8 cellular contexts compared by ENCODE assay signal in genomic region chr12:66234722-66235625, GRCh38. TPM values are rescaled to one million over a fixed set of nuclear protein-coding genes. Genes with fewer than 3 reads are reported as not detected.
DNase-seq lines count a peak whose midpoint lies in the region; ATAC-seq and TF ChIP-seq lines count a peak whose summit lies in the region.
"Not testable (repeated sequence)": the region's sequence is repeated elsewhere in the genome, so short reads cannot be mapped to it uniquely, and the experiment has no call there.

No MANE protein-coding gene starts in this region.

- intact Hi-C loops in naive thymus-derived CD4-positive, alpha-beta T cell (cut with micrococcal nuclease): loop anchor here (2.0 to 5.0 kb wide), 3 partner anchors 43 to 68 kb away; partner anchors contain the start of gene TMBIM4 (in 2 of the 2)
- intact Hi-C loops in stomach (cut with DNase I; ENCODE audit: low total_unique reads): loop anchor here (10.0 kb wide), 1 partner anchor 90 kb away; no protein-coding TSS in a partner anchor

- peaks cover 11% of the 10 kb centered on the region; the same call in 1 of the 2 replicates for H3K27me3 ChIP-seq in SK-N-SH (ENCODE audit: insufficient read depth)
- peaks cover 56% of the 10 kb centered on the region for H3K27me3 ChIP-seq in foreskin keratinocyte
- H3K27me3 ChIP-seq in naive thymus-derived CD4-positive, alpha-beta T cell (ENCODE audit: control insufficient read depth in 2 of 2, insufficient read depth in 2 of 2, low read length in 2 of 2); stomach: not testable (repeated sequence)

- H3K4me3 ChIP-seq in SK-N-SH (ENCODE audit: low read depth in 2 of 2, low read length in 1 of 2) (peak overlapping the region; percentile 50 to 57; a peak in 3 of 4 replicates), stomach (peak overlapping the region; percentile 43 to 53 (median 48))
- not testable (repeated sequence) for H3K4me3 ChIP-seq in naive thymus-derived CD4-positive, alpha-beta T cell (ENCODE audit: low read length)

- not testable (repeated sequence) for H4K20me1 ChIP-seq in SK-N-SH (ENCODE audit: insufficient read depth)

- not testable (repeated sequence) for TF ChIP-seq POLR2A in stomach (IDR thresholded peaks at IDR 0.05)

- H3K36me3 Mint-ChIP-seq in IgD-negative memory B cell; activated naive CD4-positive, alpha-beta T cell treated with anti-CD3 and anti-CD28 coated beads, Interleukin-2, amount 50 U/mL, for 24 hours; naive thymus-derived CD4-positive, alpha-beta T cell: not testable (repeated sequence)

- H3K9me2 ChIP-seq in SK-N-SH: not testable (repeated sequence)

- TF ChIP-seq CTCF in SK-N-SH (IDR thresholded peaks at IDR 0.05); stomach (IDR thresholded peaks at IDR 0.05): not testable (repeated sequence)
- peak; percentile 22 for TF ChIP-seq CTCF in foreskin keratinocyte (conservative IDR thresholded peaks at IDR 0.05)

- H3K4me1 Mint-ChIP-seq in IgD-negative memory B cell: peaks cover 5 to 18% (median 16%) of the 10 kb centered on the region in 3 donors
- not testable (repeated sequence) for H3K4me1 Mint-ChIP-seq in activated naive CD4-positive, alpha-beta T cell treated with anti-CD3 and anti-CD28 coated beads, Interleukin-2, amount 50 U/mL, for 24 hours; naive thymus-derived CD4-positive, alpha-beta T cell

- H3K27ac Mint-ChIP-seq in IgD-negative memory B cell: peak overlapping the region in 2 of 3 donors; percentile 31 to 80
- H3K27ac Mint-ChIP-seq in activated naive CD4-positive, alpha-beta T cell treated with anti-CD3 and anti-CD28 coated beads, Interleukin-2, amount 50 U/mL, for 24 hours; naive thymus-derived CD4-positive, alpha-beta T cell: not testable (repeated sequence)

- H3K9ac ChIP-seq in ES-I3 (ENCODE audit: low read depth, low read length) (peak overlapping the region; percentile 65), SK-N-SH (peak overlapping the region; percentile 35; the same call in 1 of the 2 replicates)

- H3K79me2 ChIP-seq in SK-N-SH (ENCODE audit: insufficient read depth): not testable (repeated sequence)

- TF ChIP-seq EP300 in SK-N-SH (IDR thresholded peaks at IDR 0.05; ENCODE audit: borderline replicate concordance in 1 of 2, low read depth in 1 of 2, low read length in 1 of 2); stomach (IDR thresholded peaks at IDR 0.05): not testable (repeated sequence)

- peak; percentile 65 for ATAC-seq in GM21825 (IDR thresholded peaks at IDR 0.05; ENCODE audit: unreplicated experiment)
- ATAC-seq in foreskin keratinocyte: peak; percentile 72
- peak; percentile 80 for ATAC-seq in naive thymus-derived CD4-positive, alpha-beta T cell

- CTCF ChIA-PET in SK-N-SH (lab: Yijun Ruan, JAX): interaction anchor here (0.6 to 4.0 kb wide), 9 partner anchors 9 to 104 kb away, joined by 3 to 19 read pairs (median 5); partner anchors contain the start of gene TMBIM4
- CTCF ChIA-PET in naive thymus-derived CD4-positive, alpha-beta T cell (lab: Charles Lee): interaction anchor here (0.7 to 1.6 kb wide), 2 partner anchors 20 to 45 kb away, joined by 3 read pairs; no protein-coding TSS in a partner anchor

- not testable (repeated sequence) for H3K9me3 ChIP-seq in ES-I3 (ENCODE audit: control insufficient read depth, insufficient read depth, low read length); SK-N-SH; naive thymus-derived CD4-positive, alpha-beta T cell (ENCODE audit: control insufficient read depth in 2 of 3, low read length in 3 of 3); stomach

- peak overlapping the region; percentile 74 for H2AFZ ChIP-seq in SK-N-SH (ENCODE audit: low read depth)

- H3F3A ChIP-seq in SK-N-SH (replicated peaks; ENCODE audit: insufficient read depth): not testable (repeated sequence)

- H3K4me2 ChIP-seq in SK-N-SH: peak overlapping the region; percentile 63

- H3K9me3 Mint-ChIP-seq in IgD-negative memory B cell; activated naive CD4-positive, alpha-beta T cell treated with anti-CD3 and anti-CD28 coated beads, Interleukin-2, amount 50 U/mL, for 24 hours; naive thymus-derived CD4-positive, alpha-beta T cell: not testable (repeated sequence)

- DNase-seq in SK-N-SH (peak; percentile 86), stomach (peak; percentile 52)
- DNase-seq in foreskin keratinocyte: not testable (repeated sequence)
- peak in 8 of 9 donors; percentile 4 to 44 (median 19) for DNase-seq in naive thymus-derived CD4-positive, alpha-beta T cell

- TF ChIP-seq RAD21 in SK-N-SH (IDR thresholded peaks at IDR 0.05; ENCODE audit: low read length): not testable (repeated sequence)

- H3K27me3 Mint-ChIP-seq in IgD-negative memory B cell: not testable (repeated sequence)
- H3K27me3 Mint-ChIP-seq in activated naive CD4-positive, alpha-beta T cell treated with anti-CD3 and anti-CD28 coated beads, Interleukin-2, amount 50 U/mL, for 24 hours: peaks cover 24% of the 10 kb centered on the region
- H3K27me3 Mint-ChIP-seq in naive thymus-derived CD4-positive, alpha-beta T cell: peaks cover 28 to 54% (median 32%) of the 10 kb centered on the region in 5 donors

- not testable (repeated sequence) for H3K4me1 ChIP-seq in ES-I3 (ENCODE audit: insufficient read depth, low read length); SK-N-SH (ENCODE audit: control insufficient read depth in 1 of 2, insufficient read depth in 2 of 2, low read depth in 1 of 2, low read length in 1 of 2); foreskin keratinocyte; naive thymus-derived CD4-positive, alpha-beta T cell (ENCODE audit: control insufficient read depth in 2 of 2, insufficient read depth in 2 of 2, low read length in 2 of 2)
- peaks cover 0 to 18% (median 10%) of the 10 kb centered on the region in 4 donors for H3K4me1 ChIP-seq in stomach

- H3K27ac ChIP-seq in SK-N-SH (ENCODE audit: low read depth in 2 of 2, low read length in 1 of 2); foreskin keratinocyte; naive thymus-derived CD4-positive, alpha-beta T cell (ENCODE audit: low read depth, low read length): not testable (repeated sequence)
- peak overlapping the region; percentile 42 to 79 (median 72) for H3K27ac ChIP-seq in stomach

- not testable (repeated sequence) for H3K36me3 ChIP-seq in ES-I3 (ENCODE audit: insufficient read depth, low read length); SK-N-SH (replicated peaks in 1 of 2; ENCODE audit: control insufficient read depth in 1 of 2, insufficient read depth in 2 of 2, low read length in 1 of 2); naive thymus-derived CD4-positive, alpha-beta T cell (ENCODE audit: control insufficient read depth in 2 of 3, insufficient read depth in 3 of 3, low read length in 3 of 3)
- H3K36me3 ChIP-seq in stomach: peaks cover 0 to 26% (median 10%) of the 10 kb centered on the region in 4 donors

- 9% methylated on average over 29 of the region's 74 CpGs for WGBS in SK-N-SH (ENCODE audit: low lambda C conversion rate)
- WGBS in stomach, 5 donors: 4 to 9% (median 6%) methylated on average over 46 to 74 of the region's 74 CpGs

- POLR2A ChIA-PET in SK-N-SH (lab: Yijun Ruan, JAX): interaction anchor here (1.1 kb wide), 1 partner anchor 65 kb away, joined by 8 read pairs; the partner anchor contains the start of gene TMBIM4
- POLR2A ChIA-PET in naive thymus-derived CD4-positive, alpha-beta T cell (lab: Charles Lee): not testable (repeated sequence)

- H3K4me3 Mint-ChIP-seq in IgD-negative memory B cell: peak overlapping the region; percentile 66 to 88 (median 84)
- H3K4me3 Mint-ChIP-seq in activated naive CD4-positive, alpha-beta T cell treated with anti-CD3 and anti-CD28 coated beads, Interleukin-2, amount 50 U/mL, for 24 hours: peak overlapping the region; percentile 77
- H3K4me3 Mint-ChIP-seq in naive thymus-derived CD4-positive, alpha-beta T cell: peak overlapping the region; percentile 47 to 83 (median 66)

RNA-seq across cellular contexts. Expression of gene IRAK3, which starts 46.0 kb away (rescaled TPM):
- polyA plus RNA-seq in IgD-negative memory B cell (not detected), SK-N-SH (2012; rRNA removed) (not detected in 2 replicates), foreskin keratinocyte (0.06 and 0.09 TPM in 2 replicates), stomach (1 to 10 TPM; 3.6 to 4.3 (median 3.7) TPM)
- not detected in 2 replicates for polyA plus RNA-seq in SK-N-SH (2012; cell fraction: cytosol; rRNA removed)
- polyA plus RNA-seq in SK-N-SH (2012; cell fraction: nucleus; rRNA removed): not detected in 2 replicates
- total RNA-seq in foreskin keratinocyte (0.24 and 0.32 TPM in 2 replicates), stomach (10 to 100 TPM in 2 of 5 donors, 1 to 10 TPM in 3; 1.4 to 38.2 (median 6.7) TPM)
- total RNA-seq in naive thymus-derived CD4-positive, alpha-beta T cell: 10 to 100 TPM in 1 of 5 experiments, 1 to 10 TPM in 2, under 1 TPM in 2; 0.19 to 28.8 (median 1.9) TPM
- not detected for polyA plus RNA-seq in naive thymus-derived CD4-positive, alpha-beta T cell
